Comparison of ENCODE assay signal across 7 cellular contexts in genomic region chr18:14641121-14641520, GRCh38.
A peak's percentile ranks its signal among the peaks of the same experiment; 100 is the strongest.
DNase-seq lines count a peak whose midpoint lies in the region; ATAC-seq, FAIRE-seq and TF ChIP-seq lines count a peak whose summit lies in the region.
"Not testable (repeated sequence)": the region's sequence is repeated elsewhere in the genome, so short reads cannot be mapped to it uniquely, and the experiment has no call there.

No MANE protein-coding gene starts in this region.

- 81% methylated on average over 12 of the region's 13 CpGs for WGBS in HUES64
- no CpG with 5 or more reads among the region's 13 CpGs for WGBS in iPS DF 6.9 (ENCODE audit: insufficient coverage, insufficient read length)

- not testable (repeated sequence) for DNase-seq in GM23338 (ENCODE audit: low spot score); central memory CD8-positive, alpha-beta T cell (ENCODE audit: low spot score in 2 of 2); sciatic nerve (ENCODE audit: low spot score)
- DNase-seq in glutamatergic neuron (peak; percentile 20), iPS DF 6.9 (ENCODE audit: low read depth, low spot score) (peak; percentile 20), kidney (peak; percentile 79)

- not testable (repeated sequence) for H3K27ac ChIP-seq in GM23338 (ENCODE audit: low read depth); HUES64 (ENCODE audit: low read depth, low read length); iPS DF 6.9 (ENCODE audit: low read length); kidney (ENCODE audit: low read depth in 2 of 2, low read length in 2 of 2)

- not testable (repeated sequence) for H3K9ac ChIP-seq in HUES64 (ENCODE audit: low read depth, low read length); kidney (ENCODE audit: low read length in 2 of 2)

- H3K36me3 Mint-ChIP-seq in GM23338 (ENCODE audit: low read depth); central memory CD8-positive, alpha-beta T cell (ENCODE audit: insufficient read depth); glutamatergic neuron (ENCODE audit: unreplicated experiment): not testable (repeated sequence)

- not testable (repeated sequence) for H3K36me3 ChIP-seq in GM23338 (ENCODE audit: insufficient read depth); HUES64 (ENCODE audit: insufficient read depth, low read length); iPS DF 6.9 (ENCODE audit: control insufficient read depth, insufficient read depth, low read length); kidney (ENCODE audit: control insufficient read depth in 1 of 2, insufficient read depth in 2 of 2, low read length in 2 of 2)

- not testable (repeated sequence) for H3K79me2 ChIP-seq in GM23338 (replicated peaks; ENCODE audit: insufficient read depth)

- H3K9me3 Mint-ChIP-seq in GM23338 (peaks cover 50% of the 10 kb centered on the region), glutamatergic neuron (ENCODE audit: unreplicated experiment) (peaks cover 11% of the 10 kb centered on the region)
- H3K9me3 Mint-ChIP-seq in central memory CD8-positive, alpha-beta T cell, result not testable (repeated sequence)

- H3K4me1 ChIP-seq in GM23338 (ENCODE audit: insufficient read depth); HUES64 (ENCODE audit: insufficient read depth, low read length); iPS DF 6.9 (ENCODE audit: control insufficient read depth, insufficient read depth, low read length); kidney (ENCODE audit: control insufficient read depth in 1 of 2, insufficient read depth in 1 of 2, low read depth in 1 of 2, low read length in 2 of 2): not testable (repeated sequence)

- H4K20me1 ChIP-seq in GM23338 (replicated peaks; ENCODE audit: insufficient read depth), result not testable (repeated sequence)

- FAIRE-seq in kidney (lab: Jason Lieb, UNC), result not testable (repeated sequence)

- not testable (repeated sequence) for H3K27ac Mint-ChIP-seq in GM23338; glutamatergic neuron (ENCODE audit: unreplicated experiment)
- H3K27ac Mint-ChIP-seq in central memory CD8-positive, alpha-beta T cell (ENCODE audit: low read depth), result peak overlapping the region; percentile 53

- not testable (repeated sequence) for H3K27me3 ChIP-seq in GM23338 (ENCODE audit: insufficient read depth); HUES64 (ENCODE audit: insufficient read depth, low read length); iPS DF 6.9 (ENCODE audit: control insufficient read depth, insufficient read depth, low read length)

- peaks cover 15% of the 10 kb centered on the region for H3K27me3 Mint-ChIP-seq in GM23338 (ENCODE audit: insufficient read depth, low read depth, poor library complexity)
- peaks cover 13% of the 10 kb centered on the region for H3K27me3 Mint-ChIP-seq in central memory CD8-positive, alpha-beta T cell
- H3K27me3 Mint-ChIP-seq in glutamatergic neuron (ENCODE audit: unreplicated experiment), result peaks cover 12% of the 10 kb centered on the region

- not testable (repeated sequence) for H3K9me3 ChIP-seq in HUES64 (ENCODE audit: insufficient read depth, low read depth, low read length); iPS DF 6.9 (ENCODE audit: control insufficient read depth, insufficient read depth, low read length); kidney (ENCODE audit: control insufficient read depth in 1 of 2, low read length in 2 of 2)

- H3K9me2 ChIP-seq in GM23338 (ENCODE audit: insufficient read depth), result not testable (repeated sequence)

- not testable (repeated sequence) for H3K4me1 Mint-ChIP-seq in GM23338; central memory CD8-positive, alpha-beta T cell; glutamatergic neuron (ENCODE audit: low read depth, unreplicated experiment)

- intact Hi-C loops in kidney (cut with DNase I); sciatic nerve (cut with DNase I): not testable (repeated sequence)

- not testable (repeated sequence) for TF ChIP-seq CTCF in GM23338 (conservative IDR thresholded peaks at IDR 0.05; ENCODE audit: low read depth in 2 of 2); glutamatergic neuron (IDR thresholded peaks at IDR 0.05; ENCODE audit: partially characterized antibody, unreplicated experiment); kidney (IDR thresholded peaks at IDR 0.05; ENCODE audit: borderline replicate concordance, extremely low read depth, insufficient read depth)

- H2AFZ ChIP-seq in GM23338, result not testable (repeated sequence)

- H3K4me3 Mint-ChIP-seq in GM23338, result peak overlapping the region; percentile 66; the same call in 2 of the 3 replicates
- not testable (repeated sequence) for H3K4me3 Mint-ChIP-seq in central memory CD8-positive, alpha-beta T cell; glutamatergic neuron (ENCODE audit: unreplicated experiment)

- H3F3A ChIP-seq in GM23338 (replicated peaks; ENCODE audit: low read depth), result not testable (repeated sequence)

- H3K4me3 ChIP-seq in GM23338; kidney (ENCODE audit: low read length in 2 of 2): not testable (repeated sequence)
- H3K4me3 ChIP-seq in HUES64 (ENCODE audit: low read length) (peak overlapping the region; percentile 38), iPS DF 6.9 (ENCODE audit: low read length) (peak overlapping the region; percentile 26; the same call in 1 of the 2 replicates)

- not testable (repeated sequence) for H3K4me2 ChIP-seq in GM23338

- ATAC-seq in GM23338, result peak; percentile 94
- ATAC-seq in central memory CD8-positive, alpha-beta T cell (replicated peaks; ENCODE audit: extremely low read depth, poor library complexity, severe bottlenecking), result peak; percentile 35
- peak; percentile 55 for ATAC-seq in sciatic nerve

Comparison
In these comparisons a context has a peak if more than half of its experiments do, and no peak if none do; other contexts are left out.
1. ATAC-seq: peak in every context shown above with its lines; median percentile 94 in GM23338; 55 in sciatic nerve; 35 in central memory CD8-positive, alpha-beta T cell.